Comparison of ENCODE assay signal across 20 cellular contexts in the genomic region with DNA sequence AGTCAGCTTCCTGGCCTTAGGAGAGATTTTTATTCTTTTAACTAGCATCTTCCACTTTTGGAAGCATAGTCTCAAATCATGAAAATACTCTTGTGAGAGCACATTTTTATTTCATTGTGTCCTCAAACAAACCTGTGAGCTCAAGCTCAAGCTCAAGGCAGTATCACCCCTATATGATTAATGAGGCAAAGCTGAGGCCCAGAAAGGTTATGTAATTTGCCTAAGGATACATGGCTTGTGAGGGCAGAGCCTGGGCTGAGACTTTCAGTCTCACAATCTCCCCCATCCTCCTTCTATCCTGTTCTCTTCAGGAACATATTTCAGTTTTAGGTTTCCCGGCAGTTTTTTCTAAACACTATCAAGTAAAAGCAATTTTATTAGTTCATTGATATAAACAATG.
DNase-seq lines count a peak whose midpoint lies in the region; ATAC-seq, FAIRE-seq and TF ChIP-seq lines count a peak whose summit lies in the region.
"Had no signal": no experiment of that assay in that cellular context is flagged by ENCODE, and none has a peak within 500 bp of the region (broad histone marks: within the 10 kb centered on the region; RNA-seq: fewer than 3 reads in every experiment).

No MANE protein-coding gene starts in this region.

- no peaks in the 10 kb centered on the region for H3K4me1 ChIP-seq in trophoblast cell (ENCODE audit: control insufficient read depth in 1 of 2, insufficient read depth in 2 of 2, low read length in 2 of 2)
- H3K4me1 ChIP-seq: BLaER1, SJCRH30 had no signal

- H3K9me3 ChIP-seq in trophoblast cell (ENCODE audit: insufficient read depth, low read depth, low read length), result no peaks in the 10 kb centered on the region
- H3K9me3 ChIP-seq: A549, BLaER1, MG63, SJCRH30 had no signal

- H3K9ac ChIP-seq in trophoblast cell (ENCODE audit: low read length), result no peak overlapping the region
- H3K9ac ChIP-seq: BLaER1, KMS-11 had no signal

- no peak overlapping the region for H3K23ac ChIP-seq in trophoblast cell (ENCODE audit: low read length)

- no peak for ATAC-seq in GM18861 (IDR thresholded peaks at IDR 0.05; ENCODE audit: unreplicated experiment)
- ATAC-seq: A549; CD8-positive, alpha-beta T cell had no signal

- no peak overlapping the region for H3K4me2 ChIP-seq in trophoblast cell (ENCODE audit: low read length)
- H3K4me2 ChIP-seq: A549, BLaER1, KMS-11 had no signal

- no peaks in the 10 kb centered on the region for H3K79me1 ChIP-seq in trophoblast cell (ENCODE audit: low read length)

- no peak for DNase-seq in H54 (ENCODE audit: insufficient read length, low spot score)
- peak; percentile 65 for DNase-seq in NCI-H526 treated with DMSO at 0.1 percent for 48 hours (lab: John Stamatoyannopoulos, UW)
- peak; percentile 70 for DNase-seq in epithelial cell of esophagus (ENCODE audit: low read depth)
- peak; percentile 18 to 19 for DNase-seq in trophoblast cell
- DNase-seq in stimulated activated CD4-positive, alpha-beta T cell treated with anti-CD3 and anti-CD28 coated beads, Interleukin-12 subunit alpha, Interleukin-12 subunit beta, amount 100 ng/mL, for 4 hours, result no peak
- no peak for DNase-seq in C1 segment of cervical spinal cord (lab: John Stamatoyannopoulos, UW)
- DNase-seq: Calu3; CD8-positive, alpha-beta T cell; EL; MG63; NCI-H1048; NCI-H1436 treated with DMSO at 0.1 percent for 48 hours; NCI-H2029; NCI-H2171; SJCRH30 had no signal

- H3K4ac ChIP-seq in trophoblast cell (ENCODE audit: low read depth, low read length), result no peak overlapping the region

- H3K36me3 ChIP-seq in trophoblast cell (ENCODE audit: control insufficient read depth in 1 of 2, insufficient read depth in 2 of 2, low read length in 2 of 2), result no peaks in the 10 kb centered on the region
- H3K36me3 ChIP-seq: BLaER1, MG63, SJCRH30 had no signal

- H3K79me2 ChIP-seq in trophoblast cell (ENCODE audit: control insufficient read depth, insufficient read depth, low read length, poor library complexity), result no peaks in the 10 kb centered on the region

- WGBS in trophoblast cell (ENCODE audit: extremely low coverage, insufficient coverage, insufficient read length), result no CpG with 5 or more reads among the region's 1 CpG

- no peak overlapping the region for H4K91ac ChIP-seq in trophoblast cell (ENCODE audit: low read depth, low read length)

- TF ChIP-seq CTCF in epithelial cell of esophagus (IDR thresholded peaks at IDR 0.05; ENCODE audit: insufficient read depth, low read depth, low read length, missing control alignments), result no peak

- no peak for TF ChIP-seq POLR2A in H54 (IDR thresholded peaks at IDR 0.05; ENCODE audit: low read depth, low read length)

- H2BK12ac ChIP-seq in trophoblast cell (ENCODE audit: low read length), result no peak overlapping the region

- no peak overlapping the region for H3K18ac ChIP-seq in trophoblast cell (ENCODE audit: low read length)

- FAIRE-seq in H54 (lab: Jason Lieb, UNC), result peak; percentile 74
- FAIRE-seq: A549, GM12892 had no signal

- H2AK5ac ChIP-seq in trophoblast cell (ENCODE audit: low read length), result no peak overlapping the region

- H3K4me3 ChIP-seq in epithelial cell of esophagus (ENCODE audit: low read length), result no peak overlapping the region
- H3K4me3 ChIP-seq in trophoblast cell (ENCODE audit: low read depth, low read length), result no peak overlapping the region
- H3K4me3 ChIP-seq: A549, BLaER1, MG63, SJCRH30 had no signal

- H4K12ac ChIP-seq in trophoblast cell (ENCODE audit: low read depth, low read length), result no peak overlapping the region

- no peaks in the 10 kb centered on the region for H3K27me3 ChIP-seq in trophoblast cell (ENCODE audit: insufficient read depth, low read length)
- H3K27me3 ChIP-seq: BLaER1, MG63, SJCRH30 had no signal

- no peak overlapping the region for H4K8ac ChIP-seq in trophoblast cell (ENCODE audit: low read depth, low read length)

- H3K27ac ChIP-seq in trophoblast cell (ENCODE audit: low read depth, low read length), result no peak overlapping the region
- H3K27ac ChIP-seq: A549, BLaER1, KMS-11, SJCRH30 had no signal

- H2AFZ ChIP-seq in trophoblast cell (ENCODE audit: insufficient read depth, low read length, poor library complexity), result no peak overlapping the region

- H2BK5ac ChIP-seq in trophoblast cell (ENCODE audit: low read depth, low read length, poor library complexity), result no peak overlapping the region

- no peak overlapping the region for H3K14ac ChIP-seq in trophoblast cell (ENCODE audit: low read length)

- no peak overlapping the region for H2BK120ac ChIP-seq in trophoblast cell (ENCODE audit: insufficient read depth, low read length, poor library complexity)

Comparison
In these comparisons a context has a peak if more than half of its experiments do, and no peak if none do; other contexts are left out.
1. DNase-seq: peak in NCI-H526 treated with DMSO at 0.1 percent for 48 hours (single experiment), epithelial cell of esophagus (single experiment) and trophoblast cell (2 of 2); none in H54 (single experiment), stimulated activated CD4-positive, alpha-beta T cell treated with anti-CD3 and anti-CD28 coated beads, Interleukin-12 subunit alpha, Interleukin-12 subunit beta, amount 100 ng/mL, for 4 hours (single experiment) and C1 segment of cervical spinal cord (0 of 14).